12 cellular contexts compared by ENCODE assay signal in the genomic region with DNA sequence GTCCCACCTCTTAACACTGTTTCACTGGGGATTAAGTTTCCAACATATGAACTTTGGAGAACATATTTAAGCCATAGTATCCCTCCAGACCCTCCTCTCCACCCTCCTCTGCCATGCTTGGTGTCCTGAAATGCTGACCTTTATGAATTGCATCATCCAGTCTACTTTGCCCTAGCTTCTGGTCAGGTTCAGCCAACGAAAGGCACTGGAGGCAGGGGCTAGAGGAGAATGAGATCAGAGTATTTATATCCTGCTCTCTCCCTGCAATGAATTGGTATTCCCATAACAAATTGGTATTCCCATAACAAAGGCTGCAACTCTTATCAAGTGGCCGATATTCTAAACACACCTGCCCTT.
"Had no signal": no experiment of that assay in that cellular context is flagged by ENCODE, and none has a peak within 500 bp of the region (broad histone marks: within the 10 kb centered on the region; RNA-seq: fewer than 3 reads in every experiment).

No MANE protein-coding gene starts in this region.

- H3K9me3 ChIP-seq: colonic mucosa, psoas muscle, sigmoid colon, thoracic aorta had no signal

- H3K4me1 ChIP-seq: colonic mucosa, sigmoid colon had no signal

- H3K27ac ChIP-seq: colonic mucosa, psoas muscle, sigmoid colon, thoracic aorta had no signal

- H3K4me3 ChIP-seq: colonic mucosa, psoas muscle, sigmoid colon, thoracic aorta had no signal

- H3K27me3 ChIP-seq: colonic mucosa, sigmoid colon had no signal

- DNase-seq: activated B cell treated with CpG ODN at 0.5 μM for 24 hours; activated CD4-positive, alpha-beta T cell treated with anti-CD3 and anti-CD28 coated beads, Interleukin-2, amount 10 ng/mL, durations not matched to agents 7 days and 5 days; activated naive CD4-positive, alpha-beta T cell treated with anti-CD3 and anti-CD28 coated beads, Interleukin-2, amount 10 ng/mL, durations not matched to agents 7 days and 5 days; colonic mucosa; effector CD4-positive, alpha-beta T cell; hypothalamus; psoas muscle; sigmoid colon; stimulated activated CD4-positive, alpha-beta T cell treated with anti-CD3 and anti-CD28 coated beads, Interleukin-2, amount 100 ng/mL, for 24 hours; stimulated activated naive CD4-positive, alpha-beta T cell treated with Interleukin-2 at 50 U/mL for 16 hours had no signal

- ATAC-seq: natural killer cell treated with Interleukin-12 subunit alpha and Interleukin-12 subunit beta and Interleukin-15 and Interleukin-18, amount 100 ng/mL, for 72 hours had no signal

- H3K36me3 ChIP-seq: colonic mucosa, sigmoid colon, thoracic aorta had no signal
